ENCODE assay signal across 23 cellular contexts in the genomic region with DNA sequence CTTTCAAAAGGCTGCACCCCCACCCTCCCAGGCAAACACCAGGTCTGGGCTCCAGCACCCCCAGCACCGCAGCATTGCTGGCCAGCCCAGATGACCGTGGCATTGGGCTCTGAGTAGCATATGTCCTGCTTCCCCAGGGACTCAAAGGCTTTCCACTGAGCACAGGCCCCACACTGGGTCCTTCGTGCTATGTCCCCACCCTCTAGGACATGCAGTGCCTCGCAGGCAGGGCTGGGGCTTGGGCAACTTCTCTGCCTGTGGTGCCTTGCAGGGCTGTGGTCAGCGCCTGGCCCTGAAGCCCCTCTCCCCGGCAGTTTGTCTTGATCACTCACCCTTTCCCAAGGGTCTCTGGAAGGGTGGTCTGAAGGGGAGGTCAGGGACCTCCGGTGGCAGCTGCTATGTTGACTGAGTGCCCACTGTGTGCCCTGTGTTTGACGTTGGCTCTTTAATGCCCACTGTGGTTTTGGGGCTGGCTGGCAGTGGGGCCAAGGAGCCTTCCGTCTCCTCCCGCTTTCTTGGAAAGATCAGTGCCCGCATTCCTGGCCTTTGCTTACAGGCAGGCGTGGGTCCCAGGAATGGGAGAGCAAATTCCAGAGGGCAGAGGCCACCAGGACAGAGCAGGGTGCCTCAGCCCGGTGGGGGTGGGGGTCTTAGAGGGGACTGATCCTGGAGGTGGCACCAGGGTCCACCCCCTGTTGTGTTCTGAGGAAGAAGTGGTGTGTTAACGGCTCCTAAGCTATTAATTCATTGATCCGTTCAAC. TPM values are rescaled to one million over a fixed set of nuclear protein-coding genes. Genes with fewer than 3 reads are reported as not detected.
A peak's percentile ranks its signal among the peaks of the same experiment; 100 is the strongest.
DNase-seq lines count a peak whose midpoint lies in the region; ATAC-seq, FAIRE-seq and TF ChIP-seq lines count a peak whose summit lies in the region.
"Had no signal": no experiment of that assay in that cellular context is flagged by ENCODE, and none has a peak within 500 bp of the region (broad histone marks: within the 10 kb centered on the region; RNA-seq: fewer than 3 reads in every experiment).

No MANE protein-coding gene starts in this region.

- no peak overlapping the region for H2AFZ ChIP-seq in H1 (ENCODE audit: low read length)
- H2AFZ ChIP-seq: GM23248 had no signal

- DNase-seq in A549 (ENCODE audit: low read depth in 1 of 2, low spot score in 1 of 2) (no peak), H1 (ENCODE audit: low read depth in 1 of 2, low spot score in 2 of 2) (no peak), osteocyte (ENCODE audit: extremely low spot score, unreplicated experiment) (no peak), A673 (ENCODE audit: low spot score) (no peak), NCI-H146 (lab: John Stamatoyannopoulos, UW) (no peak), NCI-H128 (lab: John Stamatoyannopoulos, UW; ENCODE audit: unreplicated experiment) (no peak)
- no peak for DNase-seq in central memory CD4-positive, alpha-beta T cell
- DNase-seq: activated CD4-positive, alpha-beta T cell treated with anti-CD3 and anti-CD28 coated beads for 1 hour; activated CD8-positive, alpha-beta memory T cell treated with anti-CD3 and anti-CD28 coated beads, Interleukin-2, amount 10 ng/mL, durations not matched to agents 7 days and 5 days; activated gamma-delta T cell; EL; GM23248; NCI-H1694; NCI-H446; stimulated activated CD4-positive, alpha-beta T cell treated with anti-CD3 and anti-CD28 coated beads, Interleukin-4, amount 100 ng/mL, for 1 hour had no signal

- TF ChIP-seq EP300 in A549 (IDR thresholded peaks at IDR 0.05) (no peak), Ishikawa (IDR thresholded peaks at IDR 0.05; ENCODE audit: borderline replicate concordance) (no peak), H1 (IDR thresholded peaks at IDR 0.05; ENCODE audit: borderline replicate concordance in 1 of 2, low read depth in 2 of 2, low read length in 2 of 2) (no peak)

- H3K4me2 ChIP-seq in A549, result 0 out of 3 replicates have a peak overlapping the region, but pooled peaks have one; percentile 28
- H3K4me2 ChIP-seq in H1 (ENCODE audit: insufficient read depth in 1 of 2, low read depth in 2 of 2, low read length in 2 of 2), result no peak overlapping the region

- peaks cover 47% of the 10 kb centered on the region for H3K4me1 Mint-ChIP-seq in osteocyte (ENCODE audit: unreplicated experiment)

- no peak overlapping the region for H3K18ac ChIP-seq in H1 (ENCODE audit: extremely low read depth, low read length)

- FAIRE-seq in A549 (lab: Jason Lieb, UNC), result no peak
- no peak for FAIRE-seq in H1 (lab: Jason Lieb, UNC)
- FAIRE-seq: islet of Langerhans had no signal

- H3K4me3 ChIP-seq in A549, result no peak overlapping the region
- no peak overlapping the region for H3K4me3 ChIP-seq in H1 (ENCODE audit: extremely low read depth in 1 of 4, insufficient read depth in 2 of 4, low read depth in 3 of 4, low read length in 4 of 4)
- no peak overlapping the region for H3K4me3 ChIP-seq in A673 (ENCODE audit: low read depth, low read length, poor library complexity, severe bottlenecking)
- H3K4me3 ChIP-seq: GM23248 had no signal

- H3K27me3 ChIP-seq in H1 (replicated peaks in 1 of 4; ENCODE audit: control insufficient read depth in 3 of 4, extremely low read depth in 1 of 4, insufficient read depth in 3 of 4, low read length in 3 of 4) (peaks cover 0 to 4% (median 0%) of the 10 kb centered on the region in 4 experiments; a peak in 1 of 7 replicates), A673 (replicated peaks; ENCODE audit: insufficient read depth, low read depth, low read length, poor library complexity) (no peaks in the 10 kb centered on the region)

- no peaks in the 10 kb centered on the region for H3K27me3 Mint-ChIP-seq in osteocyte (ENCODE audit: unreplicated experiment)
- H3K27me3 Mint-ChIP-seq: activated CD8-positive, alpha-beta memory T cell treated with anti-CD3 and anti-CD28 coated beads, Interleukin-2, amount 10 ng/mL, durations not matched to agents 7 days and 5 days; type B pancreatic cell had no signal

- H3K27ac Mint-ChIP-seq in osteocyte (ENCODE audit: unreplicated experiment), result peak overlapping the region; percentile 44
- H3K27ac Mint-ChIP-seq: T-helper 1 cell treated with Interleukin-12 subunit alpha and Interleukin-12 subunit beta and Interleukin-4 antibody, amounts not matched to agents 30 μg/mL and 1 μg/mL, for 36 hours; type B pancreatic cell had no signal

- peak overlapping the region; percentile 28 to 80; a peak in 3 of 6 replicates for H3K27ac ChIP-seq in A549
- no peak overlapping the region for H3K27ac ChIP-seq in H1 (ENCODE audit: low read depth, low read length)
- no peak overlapping the region for H3K27ac ChIP-seq in A673 (ENCODE audit: low read depth, low read length, poor library complexity, severe bottlenecking)
- H3K27ac ChIP-seq: GM23248, neutrophil had no signal

- H3K9ac ChIP-seq in H1 (replicated peaks in 1 of 4; ENCODE audit: extremely low read depth in 1 of 4, low read depth in 3 of 4, low read length in 3 of 4), result no peak overlapping the region
- H3K9ac ChIP-seq: GM23248 had no signal

- H3K36me3 ChIP-seq in H1 (ENCODE audit: control insufficient read depth in 2 of 4, insufficient read depth in 4 of 4, low read length in 3 of 4) (peaks cover 0 to 7% (median 0%) of the 10 kb centered on the region in 4 experiments; a peak in 3 of 8 replicates), A673 (ENCODE audit: insufficient read depth, low read length, poor library complexity, severe bottlenecking) (no peaks in the 10 kb centered on the region)

- 0 out of 2 replicates have a peak overlapping the region, but pooled peaks have one; percentile 27 for H2BK12ac ChIP-seq in H1 (ENCODE audit: low read depth, low read length)

- H3K23ac ChIP-seq in H1 (ENCODE audit: insufficient read length), result no peak overlapping the region

- peak overlapping the region; percentile 82; the same call in 1 of the 2 replicates for H2AK5ac ChIP-seq in H1 (ENCODE audit: low read depth, low read length)

- no peak for ATAC-seq in A549
- ATAC-seq: activated CD8-positive, alpha-beta memory T cell treated with anti-CD3 and anti-CD28 coated beads, Interleukin-2, amount 10 ng/mL, durations not matched to agents 7 days and 5 days; Right ventricle myocardium inferior; sciatic nerve had no signal

- no peak overlapping the region for H3K56ac ChIP-seq in H1 (replicated peaks; ENCODE audit: insufficient read length, low read depth, low read length)

- no peak for TF ChIP-seq CTCF in A549 (IDR thresholded peaks at IDR 0.05)
- TF ChIP-seq CTCF in H1 (IDR thresholded peaks at IDR 0.05; ENCODE audit: control extremely low read depth in 1 of 3, insufficient read depth in 1 of 3, low read depth in 1 of 3, low read length in 3 of 3), result no peak
- no peak for TF ChIP-seq CTCF in osteocyte (IDR thresholded peaks at IDR 0.05)
- TF ChIP-seq CTCF in A673 (conservative IDR thresholded peaks at IDR 0.05; ENCODE audit: low read depth, low read length), result no peak

- H2BK120ac ChIP-seq in H1 (replicated peaks; ENCODE audit: low read depth, low read length), result no peak overlapping the region

- POLR2A ChIA-PET in A549 (lab: Yijun Ruan, JAX), result no interaction called here
- POLR2A ChIA-PET in H1 (lab: Charles Lee; ENCODE audit: partially characterized antibody), result interaction anchor here (0.9 to 1.2 kb wide), 2 partner anchors 8 to 54 kb away, joined by 3 read pairs; no protein-coding TSS in a partner anchor
- POLR2A ChIA-PET in A673 (lab: Charles Lee; ENCODE audit: low non-redundant PET), result no interaction called here

- H3K23me2 ChIP-seq in H1 (ENCODE audit: low read depth, low read length), result no peaks in the 10 kb centered on the region

- H2BK20ac ChIP-seq in H1 (ENCODE audit: low read length), result no peak overlapping the region

- H3K79me2 ChIP-seq in H1 (ENCODE audit: control insufficient read depth in 1 of 2, insufficient read depth in 2 of 2, low read length in 2 of 2), result no peaks in the 10 kb centered on the region

- TF ChIP-seq RAD21 in A549 (conservative IDR thresholded peaks at IDR 0.05 in 1 of 2, IDR thresholded peaks at IDR 0.05 in 1 of 2), result no peak
- no peak for TF ChIP-seq RAD21 in Ishikawa (IDR thresholded peaks at IDR 0.05; ENCODE audit: low read depth)
- TF ChIP-seq RAD21 in H1 (IDR thresholded peaks at IDR 0.05 in 1 of 2, conservative IDR thresholded peaks at IDR 0.05 in 1 of 2; ENCODE audit: low read depth in 2 of 2, low read length in 2 of 2), result no peak

- H2BK5ac ChIP-seq in H1 (ENCODE audit: low read depth, low read length), result no peak overlapping the region

- H3K4ac ChIP-seq in H1 (replicated peaks; ENCODE audit: insufficient read length, low read depth, low read length), result no peak overlapping the region

- H3K9me3 Mint-ChIP-seq in osteocyte (ENCODE audit: unreplicated experiment), result no peaks in the 10 kb centered on the region
- H3K9me3 Mint-ChIP-seq: CD8-positive, alpha-beta T cell; T-helper 1 cell treated with Interleukin-12 subunit alpha and Interleukin-12 subunit beta and Interleukin-4 antibody, amounts not matched to agents 30 μg/mL and 1 μg/mL, for 36 hours; type B pancreatic cell had no signal

- no peak overlapping the region for H3K4me3 Mint-ChIP-seq in osteocyte (ENCODE audit: unreplicated experiment)
- H3K4me3 Mint-ChIP-seq: activated CD8-positive, alpha-beta memory T cell treated with anti-CD3 and anti-CD28 coated beads, Interleukin-2, amount 10 ng/mL, durations not matched to agents 7 days and 5 days; T-helper 1 cell treated with Interleukin-12 subunit alpha and Interleukin-12 subunit beta and Interleukin-4 antibody, amounts not matched to agents 30 μg/mL and 1 μg/mL, for 36 hours; type B pancreatic cell had no signal

- TF ChIP-seq POLR2A in A549 (IDR thresholded peaks at IDR 0.05; ENCODE audit: low read length), result no peak
- TF ChIP-seq POLR2A in H1 (IDR thresholded peaks at IDR 0.05; ENCODE audit: control extremely low read depth in 1 of 2, low read depth in 2 of 2, low read length in 2 of 2), result no peak

- no peak overlapping the region for H2BK15ac ChIP-seq in H1 (ENCODE audit: low read length)

- H3K36me3 Mint-ChIP-seq in osteocyte (ENCODE audit: unreplicated experiment), result peaks cover 7% of the 10 kb centered on the region
- H3K36me3 Mint-ChIP-seq: activated CD8-positive, alpha-beta memory T cell treated with anti-CD3 and anti-CD28 coated beads, Interleukin-2, amount 10 ng/mL, durations not matched to agents 7 days and 5 days; type B pancreatic cell had no signal

- no peak overlapping the region for H4K5ac ChIP-seq in H1 (ENCODE audit: insufficient read length, low read depth, low read length)

- 91% methylated on average over 4 of the region's 15 CpGs for WGBS in A549 (ENCODE audit: missing lambda C conversion rate)
- 76% methylated on average over 14 of the region's 15 CpGs; no CpG with 5 or more reads in 1 of the 2 experiments for WGBS in H1 (ENCODE audit: extremely low coverage in 1 of 2, insufficient coverage in 1 of 2, insufficient read length in 1 of 2, insufficient replicate concordance in 2 of 2, low coverage in 1 of 2, low lambda C conversion rate in 2 of 2, missing lambda C conversion rate in 1 of 2), 2 experiments

- H4K20me1 ChIP-seq in H1 (replicated peaks in 1 of 2; ENCODE audit: control insufficient read depth in 1 of 2, insufficient read depth in 2 of 2, low read length in 2 of 2), result peaks cover 5 to 14% of the 10 kb centered on the region in 2 experiments

- BruUV-seq in A673 (replicated peaks; lab: Mats Ljungman, UMichigan), result no TSS peak

- no peak overlapping the region for H4K91ac ChIP-seq in H1 (replicated peaks; ENCODE audit: insufficient read length, low read length)

- no peak overlapping the region for H4K8ac ChIP-seq in H1 (ENCODE audit: extremely low read depth, insufficient read depth, low read length)

- H3K9me3 ChIP-seq in A549 (no peaks in the 10 kb centered on the region), H1 (ENCODE audit: insufficient read depth in 2 of 2, low read depth in 1 of 2, low read length in 1 of 2) (no peaks in the 10 kb centered on the region), A673 (ENCODE audit: low read depth, low read length, poor library complexity, severe bottlenecking) (no peaks in the 10 kb centered on the region)
- H3K9me3 ChIP-seq: neutrophil had no signal

- CTCF ChIA-PET in A549 (lab: Yijun Ruan, JAX) (no interaction called here), H1 (lab: Charles Lee; ENCODE audit: partially characterized antibody) (interaction anchor here (0.8 to 0.9 kb wide), 2 partner anchors 13 to 142 kb away, joined by 3 read pairs; a partner anchor contains a TSS), A673 (lab: Charles Lee) (interaction anchor here (0.6 kb wide), 2 partner anchors 220 to 699 kb away, joined by 4 to 13 read pairs; no protein-coding TSS in a partner anchor)

- peaks cover 45% of the 10 kb centered on the region for H3K4me1 ChIP-seq in A549
- peaks cover 0 to 5% (median 3%) of the 10 kb centered on the region in 4 experiments; a peak in 3 of 7 replicates for H3K4me1 ChIP-seq in H1 (replicated peaks in 1 of 4; ENCODE audit: control insufficient read depth in 3 of 4, insufficient read depth in 4 of 4, low read length in 3 of 4)
- H3K4me1 ChIP-seq in A673 (ENCODE audit: insufficient read depth, low read length, poor library complexity, severe bottlenecking), result no peaks in the 10 kb centered on the region

- no peak overlapping the region for H3K14ac ChIP-seq in H1 (ENCODE audit: insufficient read length)

- intact Hi-C loops in A673 (cut with micrococcal nuclease; ENCODE audit: unreplicated experiment), result no loop called here

- 0 out of 2 replicates have a peak, but pooled peaks cover 3% of the 10 kb centered on the region for H3K79me1 ChIP-seq in H1 (ENCODE audit: low read depth, low read length)

RNA-seq across cellular contexts. Expression of a gene that starts 20.3 kb away (rescaled TPM):
- polyA plus RNA-seq in A549 (2011; rRNA removed), result 0.86 and 0.87 TPM in 2 replicates
- polyA plus RNA-seq in A549 (2012; cell fraction: cytosol; rRNA removed), result 4.4 and 5.7 TPM in 2 replicates
- 13.7 and 20.7 TPM in 2 replicates for polyA plus RNA-seq in A549 (2012; cell fraction: nucleus; rRNA removed)
- 4.0 to 5.7 TPM (median 4.3 TPM) in 3 replicates for polyA plus RNA-seq in A549 (2017; fragmentation: RNase III; extraction: RNeasy Plus Mini Kit Qiagen cat#74134 plus additional on column Dnase treatment)
- 0.49 and 0.66 TPM in 2 replicates for polyA minus RNA-seq in A549 (2011; rRNA and poly(A)+ RNA removed)
- 8.5 TPM in 2 replicates for total RNA-seq in H1 (2021; fragmentation: NEBNext Ultra II Directional; extraction: Animal tissue kit (Norgen Biotek cat#: 25700))
- 2.9 and 6.5 TPM in 2 replicates for polyA plus RNA-seq in H1 (2011; rRNA removed)
- 2.7 TPM for polyA plus RNA-seq in H1 (2011; cell fraction: cytosol; rRNA removed)
- polyA plus RNA-seq in H1 (2011; cell fraction: nucleus; rRNA removed), result 18.3 TPM
- 4.4 to 9.8 TPM (median 8.1 TPM) in 4 replicates for polyA plus RNA-seq in H1 (2012, experiment 1 of 2)
- polyA plus RNA-seq in H1 (2012, experiment 2 of 2), result 4.9 TPM
- 8.8 TPM for polyA plus RNA-seq in H1 (2013, experiment 1 of 2)
- 7.7 TPM for polyA plus RNA-seq in H1 (2013, experiment 2 of 2)
- 0.71 and 1.8 TPM in 2 replicates for polyA minus RNA-seq in H1 (2011; rRNA and poly(A)+ RNA removed)
- 4.7 TPM for polyA minus RNA-seq in H1 (2011; cell fraction: cytosol; rRNA and poly(A)+ RNA removed)
- polyA minus RNA-seq in H1 (2011; cell fraction: nucleus; rRNA and poly(A)+ RNA removed), result 6.3 TPM
- 24.0 and 25.7 TPM in 2 replicates for total RNA-seq in osteocyte
- total RNA-seq in A673 (2021), result 18.1 and 20.3 TPM in 2 replicates

RNA-seq across cellular contexts. Expression of a gene that starts 26.3 kb away (rescaled TPM):
- polyA plus RNA-seq in A549 (2011; rRNA removed), result 1.1 and 1.8 TPM in 2 replicates
- polyA plus RNA-seq in A549 (2012; cell fraction: cytosol; rRNA removed), result 2.9 and 3.5 TPM in 2 replicates
- 2.8 and 7.3 TPM in 2 replicates for polyA plus RNA-seq in A549 (2012; cell fraction: nucleus; rRNA removed)
- polyA plus RNA-seq in A549 (2017; fragmentation: RNase III; extraction: RNeasy Plus Mini Kit Qiagen cat#74134 plus additional on column Dnase treatment), result 2.0 TPM in 3 replicates
- 0.97 and 1.1 TPM in 2 replicates for polyA minus RNA-seq in A549 (2011; rRNA and poly(A)+ RNA removed)
- 8.8 and 9.0 TPM in 2 replicates for total RNA-seq in H1 (2021; fragmentation: NEBNext Ultra II Directional; extraction: Animal tissue kit (Norgen Biotek cat#: 25700))
- polyA plus RNA-seq in H1 (2011; rRNA removed), result 2.2 and 6.7 TPM in 2 replicates
- 5.5 TPM for polyA plus RNA-seq in H1 (2011; cell fraction: cytosol; rRNA removed)
- 6.8 TPM for polyA plus RNA-seq in H1 (2011; cell fraction: nucleus; rRNA removed)
- polyA plus RNA-seq in H1 (2012, experiment 1 of 2), result 4.9 to 9.1 TPM (median 6.0 TPM) in 4 replicates
- polyA plus RNA-seq in H1 (2012, experiment 2 of 2), result 5.2 TPM
- 4.2 TPM for polyA plus RNA-seq in H1 (2013, experiment 1 of 2)
- polyA plus RNA-seq in H1 (2013, experiment 2 of 2), result 4.0 TPM
- polyA minus RNA-seq in H1 (2011; rRNA and poly(A)+ RNA removed), result 6.3 and 8.8 TPM in 2 replicates
- 11.4 TPM for polyA minus RNA-seq in H1 (2011; cell fraction: cytosol; rRNA and poly(A)+ RNA removed)
- 3.9 TPM for polyA minus RNA-seq in H1 (2011; cell fraction: nucleus; rRNA and poly(A)+ RNA removed)
- total RNA-seq in osteocyte, result 12.4 and 13.2 TPM in 2 replicates
- 16.3 and 16.8 TPM in 2 replicates for total RNA-seq in A673 (2021)

RNA-seq across cellular contexts. Expression of a gene that starts 50.5 kb away (rescaled TPM):
- 0.94 and 2.0 TPM in 2 replicates for polyA plus RNA-seq in A549 (2011; rRNA removed)
- polyA plus RNA-seq in A549 (2012; cell fraction: cytosol; rRNA removed), result 0.75 and 1.5 TPM in 2 replicates
- 7.4 and 7.8 TPM in 2 replicates for polyA plus RNA-seq in A549 (2012; cell fraction: nucleus; rRNA removed)
- polyA plus RNA-seq in A549 (2017; fragmentation: RNase III; extraction: RNeasy Plus Mini Kit Qiagen cat#74134 plus additional on column Dnase treatment), result 2.8 to 5.0 TPM (median 4.6 TPM) in 3 replicates
- polyA minus RNA-seq in A549 (2011; rRNA and poly(A)+ RNA removed), result 0.54 and 0.62 TPM in 2 replicates
- total RNA-seq in H1 (2021; fragmentation: NEBNext Ultra II Directional; extraction: Animal tissue kit (Norgen Biotek cat#: 25700)), result 8.6 and 12.2 TPM in 2 replicates
- polyA plus RNA-seq in H1 (2011; rRNA removed), result 4.0 and 10.4 TPM in 2 replicates
- polyA plus RNA-seq in H1 (2011; cell fraction: cytosol; rRNA removed), result 6.1 TPM
- 34.5 TPM for polyA plus RNA-seq in H1 (2011; cell fraction: nucleus; rRNA removed)
- 5.8 to 11.5 TPM (median 11.1 TPM) in 4 replicates for polyA plus RNA-seq in H1 (2012, experiment 1 of 2)
- 10.7 TPM for polyA plus RNA-seq in H1 (2012, experiment 2 of 2)
- polyA plus RNA-seq in H1 (2013, experiment 1 of 2), result 37.3 TPM
- 37.3 TPM for polyA plus RNA-seq in H1 (2013, experiment 2 of 2)
- polyA minus RNA-seq in H1 (2011; rRNA and poly(A)+ RNA removed), result 0.56 and 0.82 TPM in 2 replicates
- polyA minus RNA-seq in H1 (2011; cell fraction: cytosol; rRNA and poly(A)+ RNA removed), result 9.2 TPM
- 5.0 TPM for polyA minus RNA-seq in H1 (2011; cell fraction: nucleus; rRNA and poly(A)+ RNA removed)
- total RNA-seq in osteocyte, result 4.7 and 5.9 TPM in 2 replicates
- 9.3 and 18.0 TPM in 2 replicates for total RNA-seq in A673 (2021)
- total RNA-seq: activated CD8-positive, alpha-beta memory T cell treated with anti-CD3 and anti-CD28 coated beads, Interleukin-2, amount 10 ng/mL, durations not matched to agents 7 days and 5 days; CD8-positive, alpha-beta T cell had no signal

RNA-seq across cellular contexts. Expression of a gene that starts 56.6 kb away (rescaled TPM):
- polyA plus RNA-seq in A549 (2011; rRNA removed) (0.37 and 1.3 TPM in 2 replicates), A549 (2017; fragmentation: RNase III; extraction: RNeasy Plus Mini Kit Qiagen cat#74134 plus additional on column Dnase treatment) (1.6 to 2.7 TPM (median 2.5 TPM) in 3 replicates), H1 (2011; rRNA removed) (7.2 and 19.2 TPM in 2 replicates)
- polyA plus RNA-seq in A549 (2012; cell fraction: cytosol; rRNA removed), result 1.3 and 2.0 TPM in 2 replicates
- polyA plus RNA-seq in A549 (2012; cell fraction: nucleus; rRNA removed), result 2.2 and 3.5 TPM in 2 replicates
- polyA minus RNA-seq in A549 (2011; rRNA and poly(A)+ RNA removed), result 0.45 and 1.2 TPM in 2 replicates
- 9.5 and 10.3 TPM in 2 replicates for total RNA-seq in H1 (2021; fragmentation: NEBNext Ultra II Directional; extraction: Animal tissue kit (Norgen Biotek cat#: 25700))
- 10.3 TPM for polyA plus RNA-seq in H1 (2011; cell fraction: cytosol; rRNA removed)
- polyA plus RNA-seq in H1 (2011; cell fraction: nucleus; rRNA removed), result 15.8 TPM
- polyA plus RNA-seq in H1 (2012, experiment 1 of 2), result 5.8 to 11.1 TPM (median 9.9 TPM) in 4 replicates
- polyA plus RNA-seq in H1 (2012, experiment 2 of 2), result 10.1 TPM
- 46.8 TPM for polyA plus RNA-seq in H1 (2013, experiment 1 of 2)
- 48.9 TPM for polyA plus RNA-seq in H1 (2013, experiment 2 of 2)
- polyA minus RNA-seq in H1 (2011; rRNA and poly(A)+ RNA removed), result 0.68 and 2.1 TPM in 2 replicates
- polyA minus RNA-seq in H1 (2011; cell fraction: cytosol; rRNA and poly(A)+ RNA removed), result 7.1 TPM
- polyA minus RNA-seq in H1 (2011; cell fraction: nucleus; rRNA and poly(A)+ RNA removed), result 2.5 TPM
- total RNA-seq in osteocyte (17.0 and 18.7 TPM in 2 replicates), A673 (2021) (192 and 305 TPM in 2 replicates)
- total RNA-seq: activated CD8-positive, alpha-beta memory T cell treated with anti-CD3 and anti-CD28 coated beads, Interleukin-2, amount 10 ng/mL, durations not matched to agents 7 days and 5 days; CD8-positive, alpha-beta T cell had no signal

Comparison
In these comparisons a context has a peak if more than half of its experiments do, and no peak if none do; other contexts are left out.
1. H3K27ac ChIP-seq: peak in A549 (2 of 2); none in H1 (single experiment) and A673 (single experiment).